Comparison of ENCODE assay signal across 10 cellular contexts in the genomic region with DNA sequence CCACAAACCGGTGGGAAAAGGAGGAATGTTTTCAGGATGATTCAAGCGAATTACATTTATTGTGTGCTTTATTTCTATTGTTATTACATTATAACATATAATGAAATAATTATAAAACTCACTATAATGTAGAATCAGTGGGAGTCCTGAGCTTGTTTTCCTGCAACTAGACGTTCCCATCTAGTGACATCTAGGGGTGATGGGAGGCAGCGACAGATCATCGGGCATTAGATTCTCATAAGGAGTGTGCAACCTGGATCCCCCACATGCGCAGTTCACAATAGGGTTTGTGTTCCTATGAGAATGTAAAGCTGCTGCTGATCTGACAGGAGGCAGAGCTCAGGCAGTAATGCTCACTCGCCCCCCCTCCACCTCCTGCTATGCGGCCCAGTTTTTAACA. TPM values are rescaled to one million over a fixed set of nuclear protein-coding genes. Genes with fewer than 3 reads are reported as not detected.
A peak's percentile ranks its signal among the peaks of the same experiment; 100 is the strongest.
DNase-seq lines count a peak whose midpoint lies in the region; FAIRE-seq and TF ChIP-seq lines count a peak whose summit lies in the region.
"Had no signal": no experiment of that assay in that cellular context is flagged by ENCODE, and none has a peak within 500 bp of the region (broad histone marks: within the 10 kb centered on the region; RNA-seq: fewer than 3 reads in every experiment).

No MANE protein-coding gene starts in this region.

- DNase-seq in AG09309 (ENCODE audit: low read depth): peak; percentile 11
- peak; percentile 35 for DNase-seq in G401 (ENCODE audit: low spot score)
- DNase-seq in NCI-H82 treated with DMSO at 0.1 percent for 48 hours (lab: John Stamatoyannopoulos, UW; ENCODE audit: unreplicated experiment): peak; percentile 23
- peak; percentile 24 to 44 for DNase-seq in erythroblast (lab: John Stamatoyannopoulos, UW)
- DNase-seq in hepatic stellate cell (ENCODE audit: low spot score): no peak
- no peak for DNase-seq in RCC 7860 (ENCODE audit: low spot score)
- DNase-seq in globus pallidus (ENCODE audit: low spot score): no peak
- DNase-seq in HK-2 (ENCODE audit: unreplicated experiment): no peak
- DNase-seq: activated CD4-positive, alpha-beta T cell treated with anti-CD3 and anti-CD28 coated beads, Interleukin-2, amount 50 U/mL, for 4 hours; NCI-H69 had no signal

- H3K4me3 ChIP-seq in AG09309 (ENCODE audit: control insufficient read depth, low read depth, low read length): no peak overlapping the region

- in situ Hi-C loops in G401 (cut with HindIII; ENCODE audit: low sequenced_read_pairs): no loop called here

- FAIRE-seq in RCC 7860 (lab: Jason Lieb, UNC): no peak

- no peak for TF ChIP-seq POLR2A in erythroblast (IDR thresholded peaks at IDR 0.05; ENCODE audit: low read length)

- TF ChIP-seq CTCF in AG09309 (IDR thresholded peaks at IDR 0.05; ENCODE audit: control insufficient read depth, insufficient read depth, low read depth, low read length, missing control alignments): peak; percentile 62

RNA-seq across cellular contexts. Expression of gene SPTBN4, which starts 54.5 kb away (rescaled TPM):
- 3.8 and 4.5 TPM in 2 replicates for total RNA-seq in G401 (2014; rRNA removed; shearing (Covaris generic))

RNA-seq across cellular contexts. Expression of gene SHKBP1, which starts 55.4 kb away (rescaled TPM):
- 74.5 and 115 TPM in 2 replicates for total RNA-seq in G401 (2014; rRNA removed; shearing (Covaris generic))

RNA-seq across cellular contexts. Expression of gene BLVRB, which starts 55.7 kb away (rescaled TPM):
- total RNA-seq in G401 (2014; rRNA removed; shearing (Covaris generic)): 195 and 247 TPM in 2 replicates

Comparison
In these comparisons a context has a peak if more than half of its experiments do, and no peak if none do; other contexts are left out.
1. DNase-seq: peak in AG09309 (single experiment), G401 (single experiment), NCI-H82 treated with DMSO at 0.1 percent for 48 hours (single experiment) and erythroblast (2 of 2); none in hepatic stellate cell (single experiment), RCC 7860 (single experiment), globus pallidus (single experiment) and HK-2 (single experiment).